In the genomic region with DNA sequence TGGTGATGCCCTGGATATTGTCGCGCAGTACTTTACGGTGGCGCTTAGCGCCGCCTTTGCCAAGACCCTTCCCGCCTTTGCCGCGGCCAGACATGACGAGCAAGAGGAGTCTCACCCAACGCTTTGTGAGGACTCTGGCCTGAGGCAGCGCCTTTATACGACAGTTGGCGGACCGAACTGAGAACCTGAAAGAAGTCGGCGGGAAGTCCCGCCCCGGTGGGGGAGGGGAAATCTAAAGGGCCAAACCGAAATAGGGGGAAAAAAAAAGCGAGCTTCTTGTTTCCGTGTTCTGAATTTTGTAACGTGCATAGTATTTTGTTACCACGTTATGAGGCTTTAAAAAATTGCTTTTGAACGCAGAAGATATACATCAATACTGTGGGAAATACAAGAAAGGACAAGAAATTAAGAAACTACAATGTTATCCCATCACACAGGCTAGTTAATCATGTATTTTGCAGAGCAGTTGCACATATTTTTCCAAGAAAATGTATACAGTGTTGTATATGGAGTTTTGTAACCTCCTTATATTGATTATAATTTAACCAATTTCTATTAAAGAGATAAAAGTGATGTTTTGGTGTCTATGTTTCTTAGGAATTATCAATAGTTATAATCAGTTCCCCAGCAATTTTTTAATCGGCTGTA, we compare ENCODE assay signal across 7 cellular contexts.
DNase-seq lines count a peak whose midpoint lies in the region; ATAC-seq lines count a peak whose summit lies in the region.
"Not testable (repeated sequence)": the region's sequence is repeated elsewhere in the genome, so short reads cannot be mapped to it uniquely, and the experiment has no call there.

No MANE protein-coding gene starts in this region.

- not testable (repeated sequence) for H3K36me3 Mint-ChIP-seq in activated naive CD8-positive, alpha-beta T cell treated with anti-CD3 and anti-CD28 coated beads for 36 hours

- intact Hi-C loops in cardiac septum (cut with DNase I): loop anchor here (10.0 kb wide), 1 partner anchor 1607 kb away; a partner anchor contains a TSS
- intact Hi-C loops in posterior cingulate gyrus (cut with DNase I): not testable (repeated sequence)

- H3K4me1 Mint-ChIP-seq in activated naive CD8-positive, alpha-beta T cell treated with anti-CD3 and anti-CD28 coated beads for 36 hours: peaks cover 40% of the 10 kb centered on the region

- peak; percentile 81 for ATAC-seq in GM18861 (IDR thresholded peaks at IDR 0.05; ENCODE audit: unreplicated experiment)
- ATAC-seq in HG02938 (IDR thresholded peaks at IDR 0.05; ENCODE audit: unreplicated experiment): peak; percentile 79

- peak overlapping the region; percentile 97 for H3K27ac Mint-ChIP-seq in activated naive CD8-positive, alpha-beta T cell treated with anti-CD3 and anti-CD28 coated beads for 36 hours

- H3K9me3 Mint-ChIP-seq in activated naive CD8-positive, alpha-beta T cell treated with anti-CD3 and anti-CD28 coated beads for 36 hours: not testable (repeated sequence)

- DNase-seq in NCI-H128 (lab: John Stamatoyannopoulos, UW; ENCODE audit: unreplicated experiment): peak; percentile 51
- peak; percentile 57 to 74 for DNase-seq in SW 1271 (lab: John Stamatoyannopoulos, UW)
- peak; percentile 81 for DNase-seq in activated naive CD8-positive, alpha-beta T cell treated with anti-CD3 and anti-CD28 coated beads for 36 hours
- peak; percentile 85 for DNase-seq in cardiac septum (ENCODE audit: low spot score)
- peak in 7 of 10 donors; percentile 37 to 95 (median 73) for DNase-seq in posterior cingulate gyrus

- H3K4me3 Mint-ChIP-seq in activated naive CD8-positive, alpha-beta T cell treated with anti-CD3 and anti-CD28 coated beads for 36 hours: peak overlapping the region; percentile 88

- not testable (repeated sequence) for H3K27me3 Mint-ChIP-seq in activated naive CD8-positive, alpha-beta T cell treated with anti-CD3 and anti-CD28 coated beads for 36 hours

Comparison
In these comparisons a context has a peak if more than half of its experiments do, and no peak if none do; other contexts are left out.
1. Peak in every context shown above with its lines: DNase-seq and ATAC-seq.